ENCODE assay signal across 1 cellular context in the genomic region with DNA sequence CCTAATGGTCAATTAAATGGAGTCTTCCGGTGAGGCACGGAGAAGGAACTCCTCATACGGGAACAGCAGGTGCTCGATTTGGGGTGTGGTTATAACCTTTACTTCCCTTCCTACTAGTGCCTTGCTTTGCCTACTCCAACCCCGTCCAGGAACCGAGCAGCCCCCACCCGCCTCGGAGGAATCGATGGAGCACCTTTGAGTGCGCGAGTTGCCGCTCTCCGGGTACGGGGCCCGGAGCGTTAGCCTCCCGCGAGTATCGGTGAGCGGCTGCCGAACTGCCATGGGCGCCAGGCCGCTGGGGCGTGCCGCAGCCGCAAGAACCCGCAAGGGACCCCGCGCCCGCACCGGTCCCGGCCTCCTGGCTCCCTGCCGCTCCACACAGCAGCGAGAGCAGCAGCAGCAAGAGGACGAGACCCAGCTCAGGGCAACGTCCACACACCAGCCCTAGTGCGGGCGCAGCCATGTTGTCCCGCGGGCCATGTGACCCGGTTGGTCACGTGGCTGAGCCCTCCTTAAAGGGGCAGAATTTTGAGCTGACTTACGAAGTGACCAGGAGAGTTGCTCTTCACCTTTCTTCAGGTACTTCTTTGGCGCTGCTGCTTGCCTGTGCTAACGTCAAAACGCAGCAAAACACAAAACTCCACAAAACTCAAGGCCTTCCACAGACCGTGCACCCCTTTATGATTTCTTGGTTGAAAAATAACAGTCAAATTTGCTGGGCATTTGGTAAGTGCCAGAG.
TF ChIP-seq lines count a peak whose summit lies in the region.

TSS of gene SUMF1 (minus strand) at position 487 of the 739 bp plus-strand sequence. CDS start at position 463, 24 bp downstream.

TF ChIP-seq in HepG2, 621 proteins besides CTCF, POLR2A, EP300 and RAD21 (continued from another document):
- TF ChIP-seq, protein P1, sequence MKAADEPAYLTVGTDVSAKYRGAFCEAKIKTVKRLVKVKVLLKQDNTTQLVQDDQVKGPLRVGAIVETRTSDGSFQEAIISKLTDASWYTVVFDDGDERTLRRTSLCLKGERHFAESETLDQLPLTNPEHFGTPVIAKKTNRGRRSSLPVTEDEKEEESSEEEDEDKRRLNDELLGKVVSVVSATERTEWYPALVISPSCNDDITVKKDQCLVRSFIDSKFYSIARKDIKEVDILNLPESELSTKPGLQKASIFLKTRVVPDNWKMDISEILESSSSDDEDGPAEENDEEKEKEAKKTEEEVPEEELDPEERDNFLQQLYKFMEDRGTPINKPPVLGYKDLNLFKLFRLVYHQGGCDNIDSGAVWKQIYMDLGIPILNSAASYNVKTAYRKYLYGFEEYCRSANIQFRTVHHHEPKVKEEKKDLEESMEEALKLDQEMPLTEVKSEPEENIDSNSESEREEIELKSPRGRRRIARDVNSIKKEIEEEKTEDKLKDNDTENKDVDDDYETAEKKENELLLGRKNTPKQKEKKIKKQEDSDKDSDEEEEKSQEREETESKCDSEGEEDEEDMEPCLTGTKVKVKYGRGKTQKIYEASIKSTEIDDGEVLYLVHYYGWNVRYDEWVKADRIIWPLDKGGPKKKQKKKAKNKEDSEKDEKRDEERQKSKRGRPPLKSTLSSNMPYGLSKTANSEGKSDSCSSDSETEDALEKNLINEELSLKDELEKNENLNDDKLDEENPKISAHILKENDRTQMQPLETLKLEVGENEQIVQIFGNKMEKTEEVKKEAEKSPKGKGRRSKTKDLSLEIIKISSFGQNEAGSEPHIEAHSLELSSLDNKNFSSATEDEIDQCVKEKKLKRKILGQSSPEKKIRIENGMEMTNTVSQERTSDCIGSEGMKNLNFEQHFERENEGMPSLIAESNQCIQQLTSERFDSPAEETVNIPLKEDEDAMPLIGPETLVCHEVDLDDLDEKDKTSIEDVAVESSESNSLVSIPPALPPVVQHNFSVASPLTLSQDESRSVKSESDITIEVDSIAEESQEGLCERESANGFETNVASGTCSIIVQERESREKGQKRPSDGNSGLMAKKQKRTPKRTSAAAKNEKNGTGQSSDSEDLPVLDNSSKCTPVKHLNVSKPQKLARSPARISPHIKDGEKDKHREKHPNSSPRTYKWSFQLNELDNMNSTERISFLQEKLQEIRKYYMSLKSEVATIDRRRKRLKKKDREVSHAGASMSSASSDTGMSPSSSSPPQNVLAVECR (CRISPR knock-in tag; IDR thresholded peaks at IDR 0.05; ENCODE audit: borderline replicate concordance), result peak; percentile 98
- no peak for TF ChIP-seq KAT2B (IDR thresholded peaks at IDR 0.05; ENCODE audit: borderline replicate concordance, low read depth, low read length)
- TF ChIP-seq ZNF75D (CRISPR knock-in tag; IDR thresholded peaks at IDR 0.05; ENCODE audit: borderline replicate concordance), result no peak
- peak; percentile 98 for TF ChIP-seq BRD4 (CRISPR knock-in tag; IDR thresholded peaks at IDR 0.05)
- TF ChIP-seq ZNF224 (CRISPR knock-in tag; IDR thresholded peaks at IDR 0.05), result peak; percentile 81; the same call in 1 of the 2 replicates
